19 cellular contexts compared by ENCODE assay signal in genomic region chr1:38119000-38119399, GRCh38.
"Had no signal": no experiment of that assay in that cellular context is flagged by ENCODE, and none has a peak within 500 bp of the region (broad histone marks: within the 10 kb centered on the region; RNA-seq: fewer than 3 reads in every experiment).

No MANE protein-coding gene starts in this region.

- H3K9me3 Mint-ChIP-seq: activated naive CD8-positive, alpha-beta T cell treated with anti-CD3 and anti-CD28 coated beads, Interleukin-2, amount 50 U/mL, for 24 hours; activated T-helper 1 cell treated with anti-CD3 and anti-CD28 coated beads, Interleukin-12 subunit alpha, Interleukin-12 subunit beta, Interleukin-2, Interleukin-4 antibody, amounts not matched to agents 30 ng/mL and 10 ng/mL and 1 ng/mL, durations not matched to agents 14 hours and 24 hours and 36 hours; memory B cell; stimulated activated effector memory CD8-positive, alpha-beta T cell treated with anti-CD3 and anti-CD28 coated beads, Interleukin-12 subunit alpha, Interleukin-12 subunit beta, amount 100 ng/mL, for 72 hours had no signal

- DNase-seq: activated CD4-positive, alpha-beta T cell treated with anti-CD3 and anti-CD28 coated beads, Interleukin-2, amount 50 U/mL, for 1 hour; activated CD4-positive, CD25-positive, alpha-beta regulatory T cell treated with anti-CD3 and anti-CD28 coated beads, Interleukin-2, amount 50 U/mL, for 72 hours; activated CD8-positive, alpha-beta T cell treated with anti-CD3 and anti-CD28 coated beads, Interleukin-2, amount 10 ng/mL, durations not matched to agents 7 days and 5 days; activated gamma-delta T cell; activated naive CD4-positive, alpha-beta T cell treated with anti-CD3 and anti-CD28 coated beads, Interleukin-2, amount 50 U/mL, for 16 hours; activated naive CD8-positive, alpha-beta T cell treated with anti-CD3 and anti-CD28 coated beads, Interleukin-2, amount 50 U/mL, for 24 hours; anterior cingulate cortex; body of pancreas; effector memory CD4-positive, alpha-beta T cell; esophagus squamous epithelium; left colon; stimulated activated CD4-positive, alpha-beta T cell treated with anti-CD3 and anti-CD28 coated beads, Interleukin-1b, Interleukin-23, amount 100 ng/mL, for 48 hours; transverse colon had no signal

- H3K36me3 ChIP-seq: esophagus squamous epithelium, gastroesophageal sphincter, right atrium auricular region, transverse colon had no signal

- H3K27ac ChIP-seq: body of pancreas, esophagus squamous epithelium, gastroesophageal sphincter, right atrium auricular region, transverse colon had no signal

- H3K4me3 ChIP-seq: body of pancreas, esophagus squamous epithelium, gastroesophageal sphincter, right atrium auricular region, transverse colon had no signal

- H3K9me3 ChIP-seq: body of pancreas, esophagus squamous epithelium, gastroesophageal sphincter, right atrium auricular region, transverse colon had no signal

- H3K4me1 ChIP-seq: body of pancreas, right atrium auricular region, transverse colon had no signal

- H3K36me3 Mint-ChIP-seq: memory B cell; stimulated activated effector memory CD8-positive, alpha-beta T cell treated with anti-CD3 and anti-CD28 coated beads, Interleukin-12 subunit alpha, Interleukin-12 subunit beta, amount 100 ng/mL, for 72 hours had no signal

- ATAC-seq: activated CD8-positive, alpha-beta T cell treated with anti-CD3 and anti-CD28 coated beads, Interleukin-2, amount 10 ng/mL, durations not matched to agents 7 days and 5 days; activated naive CD8-positive, alpha-beta T cell treated with anti-CD3 and anti-CD28 coated beads, Interleukin-2, amount 50 U/mL, for 24 hours; body of pancreas; gastroesophageal sphincter; left colon; stimulated activated effector memory CD8-positive, alpha-beta T cell treated with anti-CD3 and anti-CD28 coated beads, Interleukin-12 subunit alpha, Interleukin-12 subunit beta, amount 100 ng/mL, for 72 hours had no signal

- H3K27me3 ChIP-seq: body of pancreas, esophagus squamous epithelium, right atrium auricular region, transverse colon had no signal

- H3K4me3 Mint-ChIP-seq: activated CD8-positive, alpha-beta T cell treated with anti-CD3 and anti-CD28 coated beads, Interleukin-2, amount 10 ng/mL, durations not matched to agents 7 days and 5 days; activated naive CD8-positive, alpha-beta T cell treated with anti-CD3 and anti-CD28 coated beads, Interleukin-2, amount 50 U/mL, for 24 hours; activated T-helper 1 cell treated with anti-CD3 and anti-CD28 coated beads, Interleukin-12 subunit alpha, Interleukin-12 subunit beta, Interleukin-2, Interleukin-4 antibody, amounts not matched to agents 30 ng/mL and 10 ng/mL and 1 ng/mL, durations not matched to agents 14 hours and 24 hours and 36 hours; memory B cell; stimulated activated effector memory CD8-positive, alpha-beta T cell treated with anti-CD3 and anti-CD28 coated beads, Interleukin-12 subunit alpha, Interleukin-12 subunit beta, amount 100 ng/mL, for 72 hours had no signal

- H3K27ac Mint-ChIP-seq: activated CD8-positive, alpha-beta T cell treated with anti-CD3 and anti-CD28 coated beads, Interleukin-2, amount 10 ng/mL, durations not matched to agents 7 days and 5 days; activated naive CD8-positive, alpha-beta T cell treated with anti-CD3 and anti-CD28 coated beads, Interleukin-2, amount 50 U/mL, for 24 hours; activated T-helper 1 cell treated with anti-CD3 and anti-CD28 coated beads, Interleukin-12 subunit alpha, Interleukin-12 subunit beta, Interleukin-2, Interleukin-4 antibody, amounts not matched to agents 30 ng/mL and 10 ng/mL and 1 ng/mL, durations not matched to agents 14 hours and 24 hours and 36 hours; memory B cell; progenitor cell of endocrine pancreas; stimulated activated effector memory CD8-positive, alpha-beta T cell treated with anti-CD3 and anti-CD28 coated beads, Interleukin-12 subunit alpha, Interleukin-12 subunit beta, amount 100 ng/mL, for 72 hours had no signal

- H3K4me1 Mint-ChIP-seq: memory B cell; stimulated activated effector memory CD8-positive, alpha-beta T cell treated with anti-CD3 and anti-CD28 coated beads, Interleukin-12 subunit alpha, Interleukin-12 subunit beta, amount 100 ng/mL, for 72 hours had no signal

- H3K27me3 Mint-ChIP-seq: memory B cell had no signal
